Comparison of ENCODE assay signal across 19 cellular contexts in genomic region chr15:43941555-43941954, GRCh38.
DNase-seq lines count a peak whose midpoint lies in the region; ATAC-seq lines count a peak whose summit lies in the region.
"Had no signal": no experiment of that assay in that cellular context is flagged by ENCODE, and none has a peak within 500 bp of the region (broad histone marks: within the 10 kb centered on the region; RNA-seq: fewer than 3 reads in every experiment).

No MANE protein-coding gene starts in this region.

- no peak overlapping the region for H2BK5ac ChIP-seq in mesendoderm (ENCODE audit: low read length)

- no peak overlapping the region for H3K18ac ChIP-seq in mesendoderm (ENCODE audit: low read length)

- no peak overlapping the region for H3K4me3 ChIP-seq in MG63
- H3K4me3 ChIP-seq in mesendoderm (ENCODE audit: low read length) = no peak overlapping the region
- H3K4me3 ChIP-seq: K562, Peyer's patch had no signal

- no peak overlapping the region for H4K5ac ChIP-seq in mesendoderm (ENCODE audit: low read length)

- H3K4me1 ChIP-seq in mesendoderm (ENCODE audit: control insufficient read depth, low read depth, low read length) = no peaks in the 10 kb centered on the region
- H3K4me1 ChIP-seq: Peyer's patch had no signal

- H3K79me1 ChIP-seq in mesendoderm (ENCODE audit: low read length) = no peaks in the 10 kb centered on the region

- H3K27me3 Mint-ChIP-seq in activated naive CD8-positive, alpha-beta T cell treated with anti-CD3 and anti-CD28 coated beads, Interleukin-2, amount 50 U/mL, for 24 hours = peaks cover 28% of the 10 kb centered on the region

- no peak overlapping the region for H2AK5ac ChIP-seq in mesendoderm (ENCODE audit: low read length)

- H4K8ac ChIP-seq in mesendoderm (ENCODE audit: low read depth, low read length) = no peak overlapping the region

- H3K9me3 ChIP-seq in MG63 = no peaks in the 10 kb centered on the region
- H3K9me3 ChIP-seq: Peyer's patch had no signal

- H3K36me3 ChIP-seq in MG63 (no peaks in the 10 kb centered on the region), mesendoderm (ENCODE audit: control insufficient read depth, insufficient read depth, low read length) (no peaks in the 10 kb centered on the region)
- H3K36me3 ChIP-seq: Peyer's patch had no signal

- ATAC-seq in GM18867 (IDR thresholded peaks at IDR 0.05; ENCODE audit: unreplicated experiment) = peak; percentile 67
- peak; percentile 65 for ATAC-seq in GM21529 (IDR thresholded peaks at IDR 0.05; ENCODE audit: unreplicated experiment)
- peak; percentile 77 for ATAC-seq in HG03280 (IDR thresholded peaks at IDR 0.05; ENCODE audit: unreplicated experiment)
- no peak for ATAC-seq in left colon
- ATAC-seq in activated naive CD8-positive, alpha-beta T cell treated with anti-CD3 and anti-CD28 coated beads, Interleukin-2, amount 50 U/mL, for 24 hours = no peak
- ATAC-seq: activated CD4-positive, alpha-beta T cell treated with anti-CD3 and anti-CD28 coated beads for 36 hours; K562 had no signal

- H3K4me3 Mint-ChIP-seq in activated naive CD8-positive, alpha-beta T cell treated with anti-CD3 and anti-CD28 coated beads, Interleukin-2, amount 50 U/mL, for 24 hours = no peak overlapping the region
- H3K4me3 Mint-ChIP-seq: activated CD4-positive, alpha-beta T cell treated with anti-CD3 and anti-CD28 coated beads for 36 hours had no signal

- no peak overlapping the region for H3K4me2 ChIP-seq in mesendoderm (ENCODE audit: low read length)

- H3K4ac ChIP-seq in mesendoderm (ENCODE audit: low read depth, low read length) = no peak overlapping the region

- no peak overlapping the region for H3K9ac ChIP-seq in mesendoderm (ENCODE audit: low read length)

- peak; percentile 23 to 31 for DNase-seq in left colon
- DNase-seq in MG63 = no peak
- no peak for DNase-seq in activated naive CD8-positive, alpha-beta T cell treated with anti-CD3 and anti-CD28 coated beads, Interleukin-2, amount 50 U/mL, for 24 hours
- DNase-seq in mesendoderm = no peak
- DNase-seq in activated naive CD4-positive, alpha-beta T cell treated with anti-CD3 and anti-CD28 coated beads, Interleukin-2, amount 50 U/mL, for 16 hours = no peak
- DNase-seq: activated CD4-positive, alpha-beta T cell treated with anti-CD3 and anti-CD28 coated beads for 36 hours; activated gamma-delta T cell treated with Interleukin-2 at 50 U/mL for 16 hours; anterior cingulate cortex; DND-41; effector memory CD4-positive, alpha-beta T cell; glutamatergic neuron; NCI-H1048; NCI-H2081 treated with DMSO at 0.1 percent for 48 hours; NCI-H524 had no signal

- no peaks in the 10 kb centered on the region for H3K9me3 Mint-ChIP-seq in activated naive CD8-positive, alpha-beta T cell treated with anti-CD3 and anti-CD28 coated beads, Interleukin-2, amount 50 U/mL, for 24 hours

- no peak overlapping the region for H3K27ac Mint-ChIP-seq in activated naive CD8-positive, alpha-beta T cell treated with anti-CD3 and anti-CD28 coated beads, Interleukin-2, amount 50 U/mL, for 24 hours
- H3K27ac Mint-ChIP-seq: activated CD4-positive, alpha-beta T cell treated with anti-CD3 and anti-CD28 coated beads for 36 hours had no signal

- no peak overlapping the region for H3K56ac ChIP-seq in mesendoderm (ENCODE audit: low read length)

- no peak overlapping the region for H3K27ac ChIP-seq in mesendoderm (ENCODE audit: low read depth, low read length)
- H3K27ac ChIP-seq: Peyer's patch had no signal

- H3K79me2 ChIP-seq in mesendoderm (ENCODE audit: control insufficient read depth, insufficient read depth, low read length) = no peaks in the 10 kb centered on the region

- intact Hi-C loops in left colon (cut with DNase I, micrococcal nuclease) = no loop called here

- no peak overlapping the region for H2BK15ac ChIP-seq in mesendoderm (replicated peaks; ENCODE audit: low read depth)

- H3K36me3 Mint-ChIP-seq in activated naive CD8-positive, alpha-beta T cell treated with anti-CD3 and anti-CD28 coated beads, Interleukin-2, amount 50 U/mL, for 24 hours (ENCODE audit: low read depth) = no peaks in the 10 kb centered on the region

- no peaks in the 10 kb centered on the region for H3K4me1 Mint-ChIP-seq in activated naive CD8-positive, alpha-beta T cell treated with anti-CD3 and anti-CD28 coated beads, Interleukin-2, amount 50 U/mL, for 24 hours
- H3K4me1 Mint-ChIP-seq: activated CD4-positive, alpha-beta T cell treated with anti-CD3 and anti-CD28 coated beads for 36 hours had no signal

- no peak overlapping the region for H3K23ac ChIP-seq in mesendoderm (ENCODE audit: low read length)

- H2BK120ac ChIP-seq in mesendoderm (ENCODE audit: low read depth, low read length) = no peak overlapping the region

- no peaks in the 10 kb centered on the region for H3K27me3 ChIP-seq in MG63
- H3K27me3 ChIP-seq in mesendoderm (ENCODE audit: insufficient read depth, low read length, poor library complexity) = no peaks in the 10 kb centered on the region
- H3K27me3 ChIP-seq: Peyer's patch had no signal

- WGBS in mesendoderm (ENCODE audit: extremely low coverage, insufficient coverage, low lambda C conversion rate) = no CpG with 5 or more reads among the region's 3 CpGs

Comparison
In these comparisons a context has a peak if more than half of its experiments do, and no peak if none do; other contexts are left out.
1. ATAC-seq: peak in GM18867 (single experiment), GM21529 (single experiment) and HG03280 (single experiment); none in left colon (single experiment) and activated naive CD8-positive, alpha-beta T cell treated with anti-CD3 and anti-CD28 coated beads, Interleukin-2, amount 50 U/mL, for 24 hours (single experiment).
2. DNase-seq: peak in left colon (2 of 2); none in MG63 (single experiment), activated naive CD8-positive, alpha-beta T cell treated with anti-CD3 and anti-CD28 coated beads, Interleukin-2, amount 50 U/mL, for 24 hours (single experiment), mesendoderm (single experiment) and activated naive CD4-positive, alpha-beta T cell treated with anti-CD3 and anti-CD28 coated beads, Interleukin-2, amount 50 U/mL, for 16 hours (single experiment).